ENCODE assay signal across 33 cellular contexts in the genomic region with DNA sequence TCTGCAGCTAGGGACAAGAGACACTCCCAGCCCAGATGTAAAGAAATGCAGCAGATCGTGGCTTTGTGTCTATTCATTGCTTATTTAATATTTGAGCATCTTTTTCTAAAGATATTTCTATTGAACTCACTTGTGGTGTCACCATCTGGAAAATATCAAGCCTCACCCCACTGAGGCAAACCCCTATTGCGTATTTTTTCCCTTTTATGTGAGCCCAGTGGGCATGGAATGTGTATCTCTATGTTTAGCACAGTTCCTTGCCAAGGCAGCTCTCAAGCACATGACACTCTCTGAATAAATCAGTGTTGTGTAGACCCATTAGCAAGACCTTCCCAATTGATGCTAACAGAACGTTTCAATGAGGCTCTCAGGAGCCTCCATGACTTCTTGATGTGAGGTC.
"Had no signal": no experiment of that assay in that cellular context is flagged by ENCODE, and none has a peak within 500 bp of the region (broad histone marks: within the 10 kb centered on the region; RNA-seq: fewer than 3 reads in every experiment).

No MANE protein-coding gene starts in this region.

- H3K36me3 ChIP-seq: brain microvascular endothelial cell, MG63, SJSA1 had no signal

- H3K4me3 Mint-ChIP-seq: activated B cell treated with CpG ODN at 0.5 μM for 24 hours; activated CD4-positive, alpha-beta memory T cell treated with anti-CD3 and anti-CD28 coated beads for 36 hours; activated naive CD4-positive, alpha-beta T cell treated with anti-CD3 and anti-CD28 coated beads, Interleukin-2, amount 10 ng/mL, durations not matched to agents 7 days and 5 days; activated naive CD8-positive, alpha-beta T cell; activated naive CD8-positive, alpha-beta T cell treated with anti-CD3 and anti-CD28 coated beads, Interleukin-2, amount 50 U/mL, for 24 hours; activated T-cell treated with anti-CD3 and anti-CD28 coated beads, Interleukin-2, amount 50 U/mL, for 4 hours; activated T-helper 1 cell treated with anti-CD3 and anti-CD28 coated beads, Interleukin-12 subunit alpha, Interleukin-12 subunit beta, Interleukin-2, Interleukin-4 antibody, amounts not matched to agents 30 ng/mL and 10 ng/mL and 1 ng/mL, durations not matched to agents 14 hours and 24 hours and 36 hours; T-helper 1 cell treated with Interleukin-12 subunit alpha and Interleukin-12 subunit beta and Interleukin-4 antibody, amounts not matched to agents 30 μg/mL and 1 μg/mL, for 36 hours; T-helper 2 cell treated with Interferon-gamma antibody and Interleukin-4, amounts not matched to agents 5 μg/mL and 100 μg/mL, for 36 hours had no signal

- H3K4me3 ChIP-seq: MG63, SJSA1 had no signal

- H3K9me3 ChIP-seq: SJSA1 had no signal

- H3K27ac Mint-ChIP-seq: activated B cell treated with CpG ODN at 0.5 μM for 24 hours; activated CD4-positive, alpha-beta memory T cell treated with anti-CD3 and anti-CD28 coated beads for 36 hours; activated naive CD4-positive, alpha-beta T cell treated with anti-CD3 and anti-CD28 coated beads, Interleukin-2, amount 10 ng/mL, durations not matched to agents 7 days and 5 days; activated naive CD8-positive, alpha-beta T cell; activated naive CD8-positive, alpha-beta T cell treated with anti-CD3 and anti-CD28 coated beads, Interleukin-2, amount 50 U/mL, for 24 hours; activated T-helper 1 cell treated with anti-CD3 and anti-CD28 coated beads, Interleukin-12 subunit alpha, Interleukin-12 subunit beta, Interleukin-2, Interleukin-4 antibody, amounts not matched to agents 30 ng/mL and 10 ng/mL and 1 ng/mL, durations not matched to agents 14 hours and 24 hours and 36 hours; T-helper 1 cell treated with Interleukin-12 subunit alpha and Interleukin-12 subunit beta and Interleukin-4 antibody, amounts not matched to agents 30 μg/mL and 1 μg/mL, for 36 hours; T-helper 2 cell treated with Interferon-gamma antibody and Interleukin-4, amounts not matched to agents 5 μg/mL and 100 μg/mL, for 36 hours had no signal

- H3K4me1 Mint-ChIP-seq: activated B cell treated with CpG ODN at 0.5 μM for 24 hours; activated naive CD4-positive, alpha-beta T cell treated with anti-CD3 and anti-CD28 coated beads, Interleukin-2, amount 10 ng/mL, durations not matched to agents 7 days and 5 days; activated naive CD8-positive, alpha-beta T cell treated with anti-CD3 and anti-CD28 coated beads, Interleukin-2, amount 50 U/mL, for 24 hours had no signal

- DNase-seq: activated B cell treated with CpG ODN at 0.5 μM for 24 hours; activated CD4-positive, alpha-beta memory T cell treated with anti-CD3 and anti-CD28 coated beads for 36 hours; activated CD4-positive, alpha-beta T cell treated with anti-CD3 and anti-CD28 coated beads for 4 hours; activated CD4-positive, alpha-beta T cell treated with anti-CD3 and anti-CD28 coated beads, Interleukin-2, amount 50 U/mL, for 1 hour; activated CD4-positive, CD25-positive, alpha-beta regulatory T cell treated with anti-CD3 and anti-CD28 coated beads, Interleukin-2, amount 50 U/mL, for 72 hours; activated CD8-positive, alpha-beta memory T cell treated with anti-CD3 and anti-CD28 coated beads, Interleukin-2, amount 50 U/mL, for 4 hours; activated naive CD4-positive, alpha-beta T cell treated with anti-CD3 and anti-CD28 coated beads, Interleukin-2, amount 10 ng/mL, durations not matched to agents 7 days and 5 days; activated naive CD8-positive, alpha-beta T cell treated with anti-CD3 and anti-CD28 coated beads, Interleukin-2, amount 50 U/mL, for 24 hours; activated T-cell treated with anti-CD3 and anti-CD28 coated beads for 4 hours; activated T-cell treated with anti-CD3 and anti-CD28 coated beads, Interleukin-2, amount 50 U/mL, for 4 hours; amniotic stem cell; aorta; brain microvascular endothelial cell; central memory CD4-positive, alpha-beta T cell; Kasumi-1; KG1; MG63; NCI-H1048; NCI-H1105 treated with DMSO at 0.1 percent for 48 hours; NCI-H1436; NCI-H1694; NCI-H2029; NCI-H345; NCI-H524 treated with DMSO at 0.1 percent for 48 hours; RPMI8226; SHP77 treated with DMSO at 0.1 percent for 48 hours had no signal

- H3K9me3 Mint-ChIP-seq: activated B cell treated with CpG ODN at 0.5 μM for 24 hours; activated naive CD4-positive, alpha-beta T cell treated with anti-CD3 and anti-CD28 coated beads, Interleukin-2, amount 10 ng/mL, durations not matched to agents 7 days and 5 days; activated naive CD8-positive, alpha-beta T cell treated with anti-CD3 and anti-CD28 coated beads, Interleukin-2, amount 50 U/mL, for 24 hours; activated T-helper 1 cell treated with anti-CD3 and anti-CD28 coated beads, Interleukin-12 subunit alpha, Interleukin-12 subunit beta, Interleukin-2, Interleukin-4 antibody, amounts not matched to agents 30 ng/mL and 10 ng/mL and 1 ng/mL, durations not matched to agents 14 hours and 24 hours and 36 hours; T-helper 1 cell treated with Interleukin-12 subunit alpha and Interleukin-12 subunit beta and Interleukin-4 antibody, amounts not matched to agents 30 μg/mL and 1 μg/mL, for 36 hours; T-helper 2 cell treated with Interferon-gamma antibody and Interleukin-4, amounts not matched to agents 5 μg/mL and 100 μg/mL, for 36 hours had no signal

- H3K27ac ChIP-seq: brain microvascular endothelial cell, SJSA1, VCaP had no signal

- H3K27me3 ChIP-seq: brain microvascular endothelial cell, MG63, SJSA1 had no signal

- H3K36me3 Mint-ChIP-seq: activated CD4-positive, alpha-beta memory T cell treated with anti-CD3 and anti-CD28 coated beads for 36 hours; activated naive CD4-positive, alpha-beta T cell treated with anti-CD3 and anti-CD28 coated beads, Interleukin-2, amount 10 ng/mL, durations not matched to agents 7 days and 5 days; activated naive CD8-positive, alpha-beta T cell had no signal

- ATAC-seq: activated naive CD8-positive, alpha-beta T cell treated with anti-CD3 and anti-CD28 coated beads, Interleukin-2, amount 50 U/mL, for 24 hours; activated T-cell treated with anti-CD3 and anti-CD28 coated beads, Interleukin-2, amount 50 U/mL, for 4 hours; Panc1 had no signal
